Comparison of ENCODE assay signal across 2 cellular contexts in the genomic region with DNA sequence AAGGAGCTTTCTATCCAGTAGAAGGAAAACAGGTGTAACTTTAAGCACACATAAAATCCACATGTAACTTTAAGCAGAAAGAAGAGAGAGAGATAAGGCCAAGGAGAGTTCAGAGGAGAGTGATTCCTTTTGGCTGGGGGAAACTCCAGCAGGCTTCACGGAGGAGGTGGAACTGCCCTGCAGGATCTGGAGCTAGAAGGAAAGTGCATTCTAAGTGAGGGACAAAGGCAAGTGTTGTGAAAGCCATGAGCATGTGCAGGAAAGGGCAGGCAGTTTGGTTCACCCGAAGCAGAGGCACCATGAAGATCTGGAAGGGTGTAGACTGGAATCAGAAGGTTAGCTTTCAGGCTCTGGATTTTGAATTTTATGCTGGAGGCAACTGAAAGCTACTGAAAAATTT.
TF ChIP-seq lines count a peak whose summit lies in the region.

No MANE protein-coding gene starts in this region.

TF ChIP-seq in HEK293, 187 proteins besides CTCF, POLR2A, EP300 and RAD21:
- TF ChIP-seq ZNF292 (tag by site-specific recombination; IDR thresholded peaks at IDR 0.05; ENCODE audit: borderline replicate concordance, low read depth) = no peak
- no peak for TF ChIP-seq GLI2 (tag by site-specific recombination; IDR thresholded peaks at IDR 0.05; ENCODE audit: borderline replicate concordance, low read depth)
- TF ChIP-seq KLF1 (tag by site-specific recombination; IDR thresholded peaks at IDR 0.05) = no peak
- TF ChIP-seq BCL11B (tag by site-specific recombination; IDR thresholded peaks at IDR 0.05; ENCODE audit: low read depth) = no peak
- TF ChIP-seq KLF9 (tag by site-specific recombination; IDR thresholded peaks at IDR 0.05; ENCODE audit: low read depth) = no peak
- TF ChIP-seq, protein P1, sequence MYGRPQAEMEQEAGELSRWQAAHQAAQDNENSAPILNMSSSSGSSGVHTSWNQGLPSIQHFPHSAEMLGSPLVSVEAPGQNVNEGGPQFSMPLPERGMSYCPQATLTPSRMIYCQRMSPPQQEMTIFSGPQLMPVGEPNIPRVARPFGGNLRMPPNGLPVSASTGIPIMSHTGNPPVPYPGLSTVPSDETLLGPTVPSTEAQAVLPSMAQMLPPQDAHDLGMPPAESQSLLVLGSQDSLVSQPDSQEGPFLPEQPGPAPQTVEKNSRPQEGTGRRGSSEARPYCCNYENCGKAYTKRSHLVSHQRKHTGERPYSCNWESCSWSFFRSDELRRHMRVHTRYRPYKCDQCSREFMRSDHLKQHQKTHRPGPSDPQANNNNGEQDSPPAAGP (tag by site-specific recombination; IDR thresholded peaks at IDR 0.05) = no peak
- TF ChIP-seq PRDM1 (tag by site-specific recombination; IDR thresholded peaks at IDR 0.05) = peak; percentile 47; the same call in 1 of the 2 replicates
- TF ChIP-seq ZNF202 (tag by site-specific recombination; IDR thresholded peaks at IDR 0.05; ENCODE audit: borderline replicate concordance) = no peak
- peak; percentile 64; the same call in 1 of the 2 replicates for TF ChIP-seq ZNF600 (tag by site-specific recombination; IDR thresholded peaks at IDR 0.05)
- no peak for TF ChIP-seq ZNF585B (tag by site-specific recombination; IDR thresholded peaks at IDR 0.05)

TF ChIP-seq in H1, 55 proteins besides CTCF, POLR2A, EP300 and RAD21:
- no peak for TF ChIP-seq GABPA (IDR thresholded peaks at IDR 0.05; ENCODE audit: borderline replicate concordance, insufficient read depth, low read length)
- 0 out of 2 replicates have a peak, but pooled peaks have one; percentile 4 for TF ChIP-seq NRF1 (IDR thresholded peaks at IDR 0.05; ENCODE audit: low read depth, low read length)
- TF ChIP-seq TAF1 (IDR thresholded peaks at IDR 0.05; ENCODE audit: low read depth, low read length) = no peak
